Comparison of ENCODE assay signal across 23 cellular contexts in genomic region chr6:8159966-8160365, GRCh38.
"Had no signal": no experiment of that assay in that cellular context is flagged by ENCODE, and none has a peak within 500 bp of the region (broad histone marks: within the 10 kb centered on the region; RNA-seq: fewer than 3 reads in every experiment).

No MANE protein-coding gene starts in this region.

- H3K4me3 ChIP-seq: gastroesophageal sphincter, heart left ventricle, left lung, prostate gland, skin epidermis, spleen, thoracic aorta, tibial nerve had no signal

- H3K27me3 ChIP-seq: gastroesophageal sphincter, heart left ventricle, left lung, spleen, tibial nerve had no signal

- H3K36me3 Mint-ChIP-seq: naive thymus-derived CD4-positive, alpha-beta T cell; stimulated activated naive B cell treated with anti-CD40 and anti-IgM and Interleukin-4, amounts not matched to agents 10 μg/mL and 1 μg/mL and 100 μg/mL, for 72 hours had no signal

- H3K4me1 Mint-ChIP-seq: naive thymus-derived CD4-positive, alpha-beta T cell; nephron; stimulated activated naive B cell treated with anti-CD40 and anti-IgM and Interleukin-4, amounts not matched to agents 10 μg/mL and 1 μg/mL and 100 μg/mL, for 72 hours had no signal

- ATAC-seq: effector memory CD8-positive, alpha-beta T cell; gastroesophageal sphincter; heart left ventricle; left cardiac atrium; naive thymus-derived CD4-positive, alpha-beta T cell; right cardiac atrium; stimulated activated naive B cell treated with anti-CD40 and anti-IgM and Interleukin-4, amounts not matched to agents 10 μg/mL and 1 μg/mL and 100 μg/mL, for 72 hours had no signal

- H3K36me3 ChIP-seq: gastroesophageal sphincter, heart left ventricle, left lung, prostate gland, spleen, thoracic aorta, tibial nerve had no signal

- H3K4me3 Mint-ChIP-seq: effector memory CD8-positive, alpha-beta T cell; naive thymus-derived CD4-positive, alpha-beta T cell; nephron; stimulated activated naive B cell treated with anti-CD40 and anti-IgM and Interleukin-4, amounts not matched to agents 10 μg/mL and 1 μg/mL and 100 μg/mL, for 72 hours; stimulated activated naive CD8-positive, alpha-beta T cell treated with anti-CD3 and anti-CD28 coated beads, Interleukin-15, Interleukin-2, amounts not matched to agents 100 ng/mL and 50 ng/mL, for 24 hours had no signal

- H3K4me1 ChIP-seq: gastroesophageal sphincter, heart left ventricle, left lung, prostate gland, spleen, tibial nerve had no signal

- DNase-seq: cerebellar nuclear complex; cortex of kidney; effector memory CD8-positive, alpha-beta T cell; foreskin fibroblast; heart left ventricle; hippocampal formation; left cardiac atrium; left lung; mesenchymal stem cell; midbrain; naive thymus-derived CD4-positive, alpha-beta T cell; nucleus accumbens; right cardiac atrium; spleen; stimulated activated naive B cell treated with anti-CD40 and anti-IgM and Interleukin-4, amounts not matched to agents 10 μg/mL and 1 μg/mL and 100 μg/mL, for 72 hours had no signal

- FAIRE-seq: islet of Langerhans had no signal

- H3K27ac ChIP-seq: gastroesophageal sphincter, heart left ventricle, left lung, prostate gland, skin epidermis, spleen, thoracic aorta, tibial nerve had no signal

- H3K9me3 ChIP-seq: gastroesophageal sphincter, left lung, prostate gland, spleen, thoracic aorta, tibial nerve had no signal

- H3K9me3 Mint-ChIP-seq: effector memory CD8-positive, alpha-beta T cell had no signal

- H3K27ac Mint-ChIP-seq: effector memory CD8-positive, alpha-beta T cell; naive thymus-derived CD4-positive, alpha-beta T cell; nephron; stimulated activated naive B cell treated with anti-CD40 and anti-IgM and Interleukin-4, amounts not matched to agents 10 μg/mL and 1 μg/mL and 100 μg/mL, for 72 hours; stimulated activated naive CD8-positive, alpha-beta T cell treated with anti-CD3 and anti-CD28 coated beads, Interleukin-15, Interleukin-2, amounts not matched to agents 100 ng/mL and 50 ng/mL, for 24 hours had no signal
